ENCODE assay signal across 1 cellular context in the genomic region with DNA sequence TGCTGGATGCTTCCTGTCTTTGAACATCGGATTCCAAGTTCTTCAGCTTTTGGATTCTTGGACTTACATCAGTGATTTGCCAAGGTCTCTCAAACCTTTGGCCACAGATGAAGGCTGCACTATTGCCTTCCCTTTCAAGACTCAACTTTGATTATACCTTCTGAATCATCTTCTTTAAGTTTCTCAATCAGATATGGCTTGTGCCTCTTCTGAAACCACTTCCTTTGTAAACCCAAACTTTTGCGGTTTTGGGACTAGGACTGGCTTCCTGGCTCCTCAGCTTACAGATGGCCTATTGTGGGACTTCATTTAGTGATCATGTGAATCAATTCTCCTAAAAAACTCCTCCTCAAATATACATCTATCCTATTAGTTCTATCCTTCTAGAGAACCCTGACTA.
TF ChIP-seq lines count a peak whose summit lies in the region.

No MANE protein-coding gene starts in this region.

TF ChIP-seq in SK-N-SH treated with all-trans-retinoic acid at 6 μM for 48 hours, 23 proteins besides CTCF, POLR2A, EP300 and RAD21 (continued from another document):
- TF ChIP-seq, protein P1, sequence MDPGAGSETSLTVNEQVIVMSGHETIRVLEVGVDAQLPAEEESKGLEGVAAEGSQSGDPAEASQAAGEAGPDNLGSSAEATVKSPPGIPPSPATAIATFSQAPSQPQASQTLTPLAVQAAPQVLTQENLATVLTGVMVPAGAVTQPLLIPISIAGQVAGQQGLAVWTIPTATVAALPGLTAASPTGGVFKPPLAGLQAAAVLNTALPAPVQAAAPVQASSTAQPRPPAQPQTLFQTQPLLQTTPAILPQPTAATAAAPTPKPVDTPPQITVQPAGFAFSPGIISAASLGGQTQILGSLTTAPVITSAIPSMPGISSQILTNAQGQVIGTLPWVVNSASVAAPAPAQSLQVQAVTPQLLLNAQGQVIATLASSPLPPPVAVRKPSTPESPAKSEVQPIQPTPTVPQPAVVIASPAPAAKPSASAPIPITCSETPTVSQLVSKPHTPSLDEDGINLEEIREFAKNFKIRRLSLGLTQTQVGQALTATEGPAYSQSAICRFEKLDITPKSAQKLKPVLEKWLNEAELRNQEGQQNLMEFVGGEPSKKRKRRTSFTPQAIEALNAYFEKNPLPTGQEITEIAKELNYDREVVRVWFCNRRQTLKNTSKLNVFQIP (CRISPR knock-in tag; IDR thresholded peaks at IDR 0.05; ENCODE audit: borderline replicate concordance, low read depth): no peak
- TF ChIP-seq ZFP30 (CRISPR knock-in tag; IDR thresholded peaks at IDR 0.05) (no peak), TCF4 (CRISPR knock-in tag; IDR thresholded peaks at IDR 0.05; ENCODE audit: borderline replicate concordance) (no peak), CSDC2 (CRISPR knock-in tag; IDR thresholded peaks at IDR 0.05) (no peak), RARB (CRISPR knock-in tag; IDR thresholded peaks at IDR 0.05) (no peak), ISL1 (CRISPR knock-in tag; IDR thresholded peaks at IDR 0.05) (no peak)
- TF ChIP-seq, protein P2, sequence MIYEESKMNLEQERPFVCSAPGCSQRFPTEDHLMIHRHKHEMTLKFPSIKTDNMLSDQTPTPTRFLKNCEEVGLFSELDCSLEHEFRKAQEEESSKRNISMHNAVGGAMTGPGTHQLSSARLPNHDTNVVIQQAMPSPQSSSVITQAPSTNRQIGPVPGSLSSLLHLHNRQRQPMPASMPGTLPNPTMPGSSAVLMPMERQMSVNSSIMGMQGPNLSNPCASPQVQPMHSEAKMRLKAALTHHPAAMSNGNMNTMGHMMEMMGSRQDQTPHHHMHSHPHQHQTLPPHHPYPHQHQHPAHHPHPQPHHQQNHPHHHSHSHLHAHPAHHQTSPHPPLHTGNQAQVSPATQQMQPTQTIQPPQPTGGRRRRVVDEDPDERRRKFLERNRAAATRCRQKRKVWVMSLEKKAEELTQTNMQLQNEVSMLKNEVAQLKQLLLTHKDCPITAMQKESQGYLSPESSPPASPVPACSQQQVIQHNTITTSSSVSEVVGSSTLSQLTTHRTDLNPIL (CRISPR knock-in tag; IDR thresholded peaks at IDR 0.05; ENCODE audit: low read depth): no peak
